1 cellular context compared by ENCODE assay signal in genomic region chr2:237026981-237027711, GRCh38.
TF ChIP-seq lines count a peak whose summit lies in the region.

No MANE protein-coding gene starts in this region.

TF ChIP-seq in HepG2, 621 proteins besides CTCF, POLR2A, EP300 and RAD21 (continued from another document):
- TF ChIP-seq TOPORS (CRISPR knock-in tag; IDR thresholded peaks at IDR 0.05) (no peak), FOXK1 (CRISPR knock-in tag; IDR thresholded peaks at IDR 0.05; ENCODE audit: borderline replicate concordance, low read depth) (no peak), MIXL1 (CRISPR knock-in tag; IDR thresholded peaks at IDR 0.05) (peak; percentile 53; the same call in 1 of the 2 replicates), ETS1 (CRISPR knock-in tag; IDR thresholded peaks at IDR 0.05) (no peak), MBNL3 (CRISPR knock-in tag; conservative IDR thresholded peaks at IDR 0.05) (no peak), KDM3A (CRISPR knock-in tag; IDR thresholded peaks at IDR 0.05; ENCODE audit: low read depth) (no peak), TMF1 (CRISPR knock-in tag; IDR thresholded peaks at IDR 0.05; ENCODE audit: low read depth) (no peak), BRD4 (CRISPR knock-in tag; IDR thresholded peaks at IDR 0.05) (no peak), BORCS8-MEF2B (CRISPR knock-in tag; IDR thresholded peaks at IDR 0.05) (peak; percentile 36; the same call in 1 of the 2 replicates), FOSL2 (CRISPR knock-in tag; IDR thresholded peaks at IDR 0.05) (0 out of 2 replicates have a peak, but pooled peaks have one; percentile 10), KDM2A (CRISPR knock-in tag; IDR thresholded peaks at IDR 0.05; ENCODE audit: borderline replicate concordance, low read depth) (peak; percentile 52; the same call in 1 of the 2 replicates), KAT7 (CRISPR knock-in tag; IDR thresholded peaks at IDR 0.05; ENCODE audit: borderline replicate concordance) (no peak), ZNF331 (CRISPR knock-in tag; IDR thresholded peaks at IDR 0.05) (0 out of 2 replicates have a peak, but pooled peaks have one; percentile 47), IKZF1 (IDR thresholded peaks at IDR 0.05) (no peak), MLLT10 (CRISPR knock-in tag; IDR thresholded peaks at IDR 0.05) (no peak), ZBTB1 (CRISPR knock-in tag; IDR thresholded peaks at IDR 0.05; ENCODE audit: borderline replicate concordance) (no peak), THAP11 (CRISPR knock-in tag; IDR thresholded peaks at IDR 0.05) (no peak), RARA (CRISPR knock-in tag; IDR thresholded peaks at IDR 0.05) (no peak), HIVEP1 (CRISPR knock-in tag; IDR thresholded peaks at IDR 0.05) (no peak), ZNF12 (CRISPR knock-in tag; IDR thresholded peaks at IDR 0.05) (no peak), FLYWCH1 (CRISPR knock-in tag; IDR thresholded peaks at IDR 0.05) (no peak), HBP1 (CRISPR knock-in tag; IDR thresholded peaks at IDR 0.05; ENCODE audit: low read depth) (peak; percentile 60; the same call in 1 of the 2 replicates), ZNF512B (CRISPR knock-in tag; IDR thresholded peaks at IDR 0.05; ENCODE audit: borderline replicate concordance) (no peak), ZBTB26 (CRISPR knock-in tag; IDR thresholded peaks at IDR 0.05; ENCODE audit: borderline replicate concordance) (no peak), ZNF3 (CRISPR knock-in tag; IDR thresholded peaks at IDR 0.05) (no peak), RBM39 (IDR thresholded peaks at IDR 0.05; ENCODE audit: low read depth, low read length, poor library complexity, severe bottlenecking) (no peak)
